Comparison of ENCODE assay signal across 17 cellular contexts in the genomic region with DNA sequence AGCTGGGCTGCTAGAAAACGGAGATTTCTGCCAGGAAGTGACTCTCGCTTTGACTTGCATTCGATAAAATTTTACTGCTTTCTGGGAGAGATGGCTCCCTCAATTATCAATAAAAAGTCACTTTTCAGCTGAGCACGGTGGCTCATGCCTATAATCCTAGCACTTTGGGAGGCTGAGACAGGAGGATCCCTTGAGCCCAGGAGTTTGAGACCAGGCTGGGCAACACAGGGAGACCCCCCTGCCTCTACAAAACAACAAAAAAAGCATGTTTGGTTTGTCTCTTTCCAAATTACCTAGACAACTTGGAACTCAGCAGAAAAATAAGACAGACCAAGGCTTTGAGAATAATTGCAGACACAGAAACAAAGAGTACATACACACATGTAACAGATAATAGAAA.
"Had no signal": no experiment of that assay in that cellular context is flagged by ENCODE, and none has a peak within 500 bp of the region (broad histone marks: within the 10 kb centered on the region; RNA-seq: fewer than 3 reads in every experiment).

No MANE protein-coding gene starts in this region.

- FAIRE-seq: colon, endothelial cell of umbilical vein, islet of Langerhans had no signal

- H3K4me1 ChIP-seq: foreskin keratinocyte, sigmoid colon had no signal

- H3K27me3 Mint-ChIP-seq: dendritic cell treated with granulocyte-macrophage colony-stimulating factor and Interleukin-4, amounts not matched to agents 40 ng/mL and 50 ng/mL, for 4 days; effector memory CD8-positive, alpha-beta T cell had no signal

- DNase-seq: effector memory CD8-positive, alpha-beta T cell; erythroblast; foreskin keratinocyte; kidney glomerular epithelial cell; natural killer cell; posterior cingulate gyrus; sigmoid colon; stimulated activated CD4-positive, alpha-beta T cell treated with anti-CD3 and anti-CD28 coated beads, Interleukin-2, amount 100 ng/mL, for 24 hours; stimulated activated CD4-positive, alpha-beta T cell treated with anti-CD3 and anti-CD28 coated beads, Interleukin-4, amount 100 ng/mL, for 4 hours; stimulated activated naive CD4-positive, alpha-beta T cell treated with Interleukin-2 at 50 U/mL for 16 hours; trophoblast cell had no signal

- ATAC-seq: effector memory CD8-positive, alpha-beta T cell; foreskin keratinocyte; natural killer cell had no signal

- H3K4me1 Mint-ChIP-seq: natural killer cell had no signal

- H3K9me3 ChIP-seq: sigmoid colon had no signal

- H3K27ac ChIP-seq: foreskin keratinocyte, sigmoid colon, skin epidermis had no signal

- H3K4me3 ChIP-seq: sigmoid colon, skin epidermis had no signal

- H3K4me3 Mint-ChIP-seq: dendritic cell treated with granulocyte-macrophage colony-stimulating factor and Interleukin-4, amounts not matched to agents 40 ng/mL and 50 ng/mL, for 4 days; effector memory CD8-positive, alpha-beta T cell; natural killer cell; neural crest cell had no signal

- H3K36me3 Mint-ChIP-seq: natural killer cell had no signal

- H3K9me3 Mint-ChIP-seq: dendritic cell treated with granulocyte-macrophage colony-stimulating factor and Interleukin-4, amounts not matched to agents 40 ng/mL and 50 ng/mL, for 4 days; effector memory CD8-positive, alpha-beta T cell; natural killer cell had no signal

- H3K27me3 ChIP-seq: foreskin keratinocyte, sigmoid colon had no signal
